1 cellular context compared by ENCODE assay signal in genomic region chr4:184298255-184298654, GRCh38.
TF ChIP-seq lines count a peak whose summit lies in the region.

No MANE protein-coding gene starts in this region.

TF ChIP-seq in GM12878, 131 proteins besides CTCF, POLR2A, EP300 and RAD21 (continued from another document):
- no peak for TF ChIP-seq IRF3 (IDR thresholded peaks at IDR 0.05)
